3 cellular contexts compared by ENCODE assay signal in the genomic region with DNA sequence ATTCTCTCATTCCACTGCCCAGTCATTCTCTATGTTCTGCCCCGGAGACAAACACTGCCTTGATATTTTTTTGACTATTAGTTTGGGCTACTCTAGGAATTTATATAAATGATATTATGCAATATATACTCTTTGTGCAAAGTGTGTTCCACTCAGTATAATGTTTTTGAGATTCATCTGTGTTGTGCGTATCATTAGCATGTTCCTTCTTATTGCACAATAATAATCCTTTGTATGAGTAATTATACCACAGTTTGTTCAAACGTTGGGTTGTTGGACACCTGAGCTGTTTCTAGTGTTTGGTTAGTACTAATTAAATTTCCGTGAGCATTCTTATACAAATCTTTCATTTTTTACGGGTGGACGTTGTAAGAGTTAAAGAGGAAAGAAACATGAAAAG.
TF ChIP-seq lines count a peak whose summit lies in the region.

No MANE protein-coding gene starts in this region.

TF ChIP-seq in HEK293, 187 proteins besides CTCF, POLR2A, EP300 and RAD21:
- TF ChIP-seq ZNF24 (tag by site-specific recombination; IDR thresholded peaks at IDR 0.05), result no peak
- TF ChIP-seq ZNF174 (tag by site-specific recombination; IDR thresholded peaks at IDR 0.05), result no peak
- peak; percentile 19; the same call in 1 of the 2 replicates for TF ChIP-seq TRIM28 (IDR thresholded peaks at IDR 0.05; ENCODE audit: borderline replicate concordance, low read length)
- TF ChIP-seq ZNF585B (tag by site-specific recombination; IDR thresholded peaks at IDR 0.05), result no peak
- TF ChIP-seq, protein P1, sequence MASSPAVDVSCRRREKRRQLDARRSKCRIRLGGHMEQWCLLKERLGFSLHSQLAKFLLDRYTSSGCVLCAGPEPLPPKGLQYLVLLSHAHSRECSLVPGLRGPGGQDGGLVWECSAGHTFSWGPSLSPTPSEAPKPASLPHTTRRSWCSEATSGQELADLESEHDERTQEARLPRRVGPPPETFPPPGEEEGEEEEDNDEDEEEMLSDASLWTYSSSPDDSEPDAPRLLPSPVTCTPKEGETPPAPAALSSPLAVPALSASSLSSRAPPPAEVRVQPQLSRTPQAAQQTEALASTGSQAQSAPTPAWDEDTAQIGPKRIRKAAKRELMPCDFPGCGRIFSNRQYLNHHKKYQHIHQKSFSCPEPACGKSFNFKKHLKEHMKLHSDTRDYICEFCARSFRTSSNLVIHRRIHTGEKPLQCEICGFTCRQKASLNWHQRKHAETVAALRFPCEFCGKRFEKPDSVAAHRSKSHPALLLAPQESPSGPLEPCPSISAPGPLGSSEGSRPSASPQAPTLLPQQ (tag by site-specific recombination; IDR thresholded peaks at IDR 0.05), result no peak

TF ChIP-seq in IMR-90, 13 proteins besides CTCF, POLR2A, EP300 and RAD21:
- TF ChIP-seq, protein P2, sequence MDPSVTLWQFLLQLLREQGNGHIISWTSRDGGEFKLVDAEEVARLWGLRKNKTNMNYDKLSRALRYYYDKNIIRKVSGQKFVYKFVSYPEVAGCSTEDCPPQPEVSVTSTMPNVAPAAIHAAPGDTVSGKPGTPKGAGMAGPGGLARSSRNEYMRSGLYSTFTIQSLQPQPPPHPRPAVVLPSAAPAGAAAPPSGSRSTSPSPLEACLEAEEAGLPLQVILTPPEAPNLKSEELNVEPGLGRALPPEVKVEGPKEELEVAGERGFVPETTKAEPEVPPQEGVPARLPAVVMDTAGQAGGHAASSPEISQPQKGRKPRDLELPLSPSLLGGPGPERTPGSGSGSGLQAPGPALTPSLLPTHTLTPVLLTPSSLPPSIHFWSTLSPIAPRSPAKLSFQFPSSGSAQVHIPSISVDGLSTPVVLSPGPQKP (IDR thresholded peaks at IDR 0.05; ENCODE audit: borderline replicate concordance, low read depth, low read length), result no peak
- TF ChIP-seq FOS (IDR thresholded peaks at IDR 0.05; ENCODE audit: low read depth, low read length), result no peak
- peak; percentile 77 for TF ChIP-seq CEBPB (IDR thresholded peaks at IDR 0.05; ENCODE audit: low read depth, low read length)
- TF ChIP-seq MXI1 (IDR thresholded peaks at IDR 0.05; ENCODE audit: borderline replicate concordance, low read depth, low read length), result no peak
- TF ChIP-seq NFE2L2 (IDR thresholded peaks at IDR 0.05; ENCODE audit: low read depth, low read length), result no peak

TF ChIP-seq in H1, 55 proteins besides CTCF, POLR2A, EP300 and RAD21:
- TF ChIP-seq, protein P3, sequence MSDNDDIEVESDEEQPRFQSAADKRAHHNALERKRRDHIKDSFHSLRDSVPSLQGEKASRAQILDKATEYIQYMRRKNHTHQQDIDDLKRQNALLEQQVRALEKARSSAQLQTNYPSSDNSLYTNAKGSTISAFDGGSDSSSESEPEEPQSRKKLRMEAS (IDR thresholded peaks at IDR 0.05), result no peak
- TF ChIP-seq CEBPB (IDR thresholded peaks at IDR 0.05; ENCODE audit: low read depth, low read length), result peak; percentile 28; the same call in 1 of the 2 replicates
